In genomic region chr6:69098910-69099309, GRCh38 we compare ENCODE assay signal across 19 cellular contexts.
DNase-seq lines count a peak whose midpoint lies in the region; ATAC-seq and TF ChIP-seq lines count a peak whose summit lies in the region.
"Had no signal": no experiment of that assay in that cellular context is flagged by ENCODE, and none has a peak within 500 bp of the region (broad histone marks: within the 10 kb centered on the region; RNA-seq: fewer than 3 reads in every experiment).

No MANE protein-coding gene starts in this region.

- ATAC-seq in GM21367 (IDR thresholded peaks at IDR 0.05; ENCODE audit: unreplicated experiment) (peak; percentile 58), HG03565 (IDR thresholded peaks at IDR 0.05; ENCODE audit: unreplicated experiment) (peak; percentile 44)
- ATAC-seq: T-helper 17 cell had no signal

- H3K4me3 Mint-ChIP-seq in endothelial cell (ENCODE audit: unreplicated experiment): no peak overlapping the region
- H3K4me3 Mint-ChIP-seq: T-helper 17 cell had no signal

- DNase-seq in GM06990 (ENCODE audit: extremely low read depth, insufficient read length) (no peak), endothelial cell (ENCODE audit: low spot score) (no peak), NCI-H524 (lab: John Stamatoyannopoulos, UW) (no peak), NCI-H2171 treated with DMSO at 0.1 percent for 48 hours (lab: John Stamatoyannopoulos, UW) (no peak), erythroblast (lab: John Stamatoyannopoulos, UW) (no peak)
- DNase-seq: Calu3, DMS79, GM23248, MV-4-11, NCI-H1436, NCI-H2029, NCI-H2171, NCI-H446 treated with DMSO at 0.1 percent for 48 hours, NCI-H774, PC-9, SJCRH30, T-helper 17 cell had no signal

- no peaks in the 10 kb centered on the region for H3K4me1 Mint-ChIP-seq in endothelial cell (ENCODE audit: unreplicated experiment)
- H3K4me1 Mint-ChIP-seq: T-helper 17 cell had no signal

- no peaks in the 10 kb centered on the region for H3K9me3 Mint-ChIP-seq in endothelial cell (ENCODE audit: unreplicated experiment)

- TF ChIP-seq CTCF in GM06990 (IDR thresholded peaks at IDR 0.05; ENCODE audit: insufficient read depth, low read length, poor library complexity, severe bottlenecking) (peak; percentile 12), endothelial cell (IDR thresholded peaks at IDR 0.05; ENCODE audit: unreplicated experiment) (peak; percentile 16)

- H3K36me3 Mint-ChIP-seq in endothelial cell (ENCODE audit: low read depth, unreplicated experiment): no peaks in the 10 kb centered on the region

- H3K4me3 ChIP-seq in GM06990 (replicated peaks; ENCODE audit: low read depth, low read length): no peak overlapping the region
- H3K4me3 ChIP-seq: GM23248, PC-9, SJCRH30 had no signal

- no peak for TF ChIP-seq POLR2A in erythroblast (IDR thresholded peaks at IDR 0.05; ENCODE audit: low read length)

- no peak overlapping the region for H3K27ac Mint-ChIP-seq in endothelial cell (ENCODE audit: unreplicated experiment)
- H3K27ac Mint-ChIP-seq: T-helper 17 cell had no signal

- H3K27me3 Mint-ChIP-seq in endothelial cell (ENCODE audit: unreplicated experiment): no peaks in the 10 kb centered on the region
- H3K27me3 Mint-ChIP-seq: T-helper 17 cell had no signal

- no peaks in the 10 kb centered on the region for H3K36me3 ChIP-seq in GM06990 (ENCODE audit: control insufficient read depth, insufficient read depth, low read length)
- H3K36me3 ChIP-seq: SJCRH30 had no signal

- no peaks in the 10 kb centered on the region for H3K27me3 ChIP-seq in GM06990 (replicated peaks; ENCODE audit: control insufficient read depth, insufficient read depth, low read length)
- H3K27me3 ChIP-seq: SJCRH30 had no signal
